Comparison of ENCODE assay signal across 7 cellular contexts in genomic region chr13:30115257-30115600, GRCh38.
DNase-seq lines count a peak whose midpoint lies in the region; ATAC-seq and TF ChIP-seq lines count a peak whose summit lies in the region.

No MANE protein-coding gene starts in this region.

- H3K4me1 ChIP-seq in iPS-20b (ENCODE audit: insufficient read depth, low read length), result peaks cover 7% of the 10 kb centered on the region; the same call in 1 of the 2 replicates
- H3K4me1 ChIP-seq in stomach, result peaks cover 28 to 49% (median 38%) of the 10 kb centered on the region in 4 donors

- TF ChIP-seq POLR2A in stomach (IDR thresholded peaks at IDR 0.05), result no peak

- H3K27me3 Mint-ChIP-seq in activated CD8-positive, alpha-beta T cell treated with anti-CD3 and anti-CD28 coated beads, Interleukin-2, amount 10 ng/mL, durations not matched to agents 7 days and 5 days (ENCODE audit: low read depth), result peaks cover 8% of the 10 kb centered on the region

- peaks cover 43% of the 10 kb centered on the region for H3K4me1 Mint-ChIP-seq in activated CD8-positive, alpha-beta T cell treated with anti-CD3 and anti-CD28 coated beads, Interleukin-2, amount 10 ng/mL, durations not matched to agents 7 days and 5 days (ENCODE audit: low read depth)

- H3K9me3 ChIP-seq in iPS-20b (ENCODE audit: insufficient read depth, low read depth, low read length), result no peaks in the 10 kb centered on the region
- H3K9me3 ChIP-seq in stomach, result no peaks in the 10 kb centered on the region

- DNase-seq in activated CD8-positive, alpha-beta T cell treated with anti-CD3 and anti-CD28 coated beads, Interleukin-2, amount 10 ng/mL, durations not matched to agents 7 days and 5 days, result no peak
- DNase-seq in stomach, result no peak
- no peak for DNase-seq in dedifferentiated amniotic fluid mesenchymal stem cell (ENCODE audit: extremely low spot score)
- DNase-seq in stimulated activated CD4-positive, alpha-beta T cell treated with anti-CD3 and anti-CD28 coated beads, Interleukin-4, amount 100 ng/mL, for 24 hours, result no peak

- WGBS in stomach, 5 donors, result 8 to 20% (median 16%) methylated on average over 9 of the region's 9 CpGs

- CTCF ChIA-PET in activated CD8-positive, alpha-beta T cell treated with anti-CD3 and anti-CD28 coated beads, Interleukin-2, amount 10 ng/mL, durations not matched to agents 7 days and 5 days (lab: Charles Lee), result interaction anchor here (0.6 to 9.9 kb wide), 64 partner anchors 8 to 608 kb away, joined by 3 to 271 read pairs (median 4); partner anchors contain the start of genes KATNAL1 and UBL3

- intact Hi-C loops in stomach (cut with DNase I; ENCODE audit: low total_unique reads), result loop anchor here (10.0 kb wide), 2 partner anchors 280 to 350 kb away; no protein-coding TSS in a partner anchor

- peak; percentile 5 for ATAC-seq in HG02981 (IDR thresholded peaks at IDR 0.05; ENCODE audit: unreplicated experiment)
- ATAC-seq in activated CD8-positive, alpha-beta T cell treated with anti-CD3 and anti-CD28 coated beads, Interleukin-2, amount 10 ng/mL, durations not matched to agents 7 days and 5 days, result peak; percentile 1
- no peak for ATAC-seq in HG03439 (IDR thresholded peaks at IDR 0.05; ENCODE audit: unreplicated experiment)

- H3K9me3 Mint-ChIP-seq in activated CD8-positive, alpha-beta T cell treated with anti-CD3 and anti-CD28 coated beads, Interleukin-2, amount 10 ng/mL, durations not matched to agents 7 days and 5 days (ENCODE audit: insufficient read depth), result no peaks in the 10 kb centered on the region

- H3K9ac ChIP-seq in iPS-20b (ENCODE audit: low read depth, low read length), result no peak overlapping the region

- peak overlapping the region; percentile 70 for H3K4me3 Mint-ChIP-seq in activated CD8-positive, alpha-beta T cell treated with anti-CD3 and anti-CD28 coated beads, Interleukin-2, amount 10 ng/mL, durations not matched to agents 7 days and 5 days

- H3K27ac Mint-ChIP-seq in activated CD8-positive, alpha-beta T cell treated with anti-CD3 and anti-CD28 coated beads, Interleukin-2, amount 10 ng/mL, durations not matched to agents 7 days and 5 days, result no peak overlapping the region

- H3K27me3 ChIP-seq in iPS-20b (ENCODE audit: insufficient read depth, low read length) (peaks cover 21% of the 10 kb centered on the region), stomach (no peaks in the 10 kb centered on the region)

- peak in 1 of 7 experiments; percentile 89 for TF ChIP-seq CTCF in stomach (IDR thresholded peaks at IDR 0.05)

- no peak for TF ChIP-seq EP300 in stomach (IDR thresholded peaks at IDR 0.05)

- H3K4me3 ChIP-seq in iPS-20b (ENCODE audit: low read length) (peak overlapping the region; percentile 64; the same call in 1 of the 2 replicates), stomach (peak overlapping the region; percentile 53 to 67 (median 60))

- H3K27ac ChIP-seq in iPS-20b (ENCODE audit: low read length) (no peak overlapping the region), stomach (peak overlapping the region; percentile 86 to 95 (median 89))

- POLR2A ChIA-PET in activated CD8-positive, alpha-beta T cell treated with anti-CD3 and anti-CD28 coated beads, Interleukin-2, amount 10 ng/mL, durations not matched to agents 7 days and 5 days (lab: Charles Lee), result interaction anchor here (0.8 to 2.5 kb wide), 2 partner anchors 266 to 340 kb away, joined by 3 to 10 read pairs; partner anchors contain the start of gene UBL3

- H3K36me3 ChIP-seq in iPS-20b (ENCODE audit: insufficient read depth, low read depth, low read length), result no peaks in the 10 kb centered on the region
- H3K36me3 ChIP-seq in stomach, result no peaks in the 10 kb centered on the region

- H3K36me3 Mint-ChIP-seq in activated CD8-positive, alpha-beta T cell treated with anti-CD3 and anti-CD28 coated beads, Interleukin-2, amount 10 ng/mL, durations not matched to agents 7 days and 5 days (ENCODE audit: low read depth), result no peaks in the 10 kb centered on the region
